ENCODE assay signal across 15 cellular contexts in the genomic region with DNA sequence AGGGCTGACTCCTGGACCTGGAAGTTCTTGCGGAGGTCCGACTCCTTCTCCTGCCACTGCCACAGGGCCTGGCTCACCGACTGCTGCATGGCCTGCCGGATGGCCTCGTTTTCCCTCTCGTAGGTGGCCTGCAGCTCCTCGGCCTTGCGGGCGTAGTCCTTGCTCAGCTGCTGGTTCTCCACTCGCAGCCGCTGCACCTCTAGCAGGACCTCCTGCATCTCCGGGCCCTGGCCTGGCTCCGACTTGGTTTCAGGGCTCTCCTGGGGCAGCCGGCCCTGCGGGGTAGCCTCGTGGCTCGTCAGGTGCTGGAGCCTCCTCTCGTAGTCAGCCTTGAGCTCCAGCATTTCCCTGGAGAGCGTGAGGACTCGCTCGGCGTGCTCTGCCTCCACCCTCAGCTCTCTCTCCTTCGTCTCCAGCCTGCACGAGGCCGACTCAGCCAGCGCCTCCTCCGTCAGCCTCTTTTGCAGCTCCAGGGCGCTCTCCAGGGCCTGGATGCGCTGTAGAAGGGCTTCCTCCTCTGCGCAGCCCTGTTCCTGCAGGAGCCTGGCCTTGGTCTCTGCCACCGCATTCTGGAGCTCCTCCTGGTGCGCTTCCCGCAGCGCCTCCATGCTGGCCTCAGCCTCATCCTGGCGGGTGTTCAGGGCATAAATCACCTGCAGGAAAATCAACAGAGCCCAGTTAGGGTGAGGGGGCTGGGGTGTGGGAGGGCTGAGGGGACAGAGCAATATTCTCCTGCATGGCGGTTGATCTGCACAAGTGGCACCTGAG.
"Had no signal": no experiment of that assay in that cellular context is flagged by ENCODE, and none has a peak within 500 bp of the region (broad histone marks: within the 10 kb centered on the region; RNA-seq: fewer than 3 reads in every experiment).

No MANE protein-coding gene starts in this region.

- DNase-seq: activated B cell treated with CpG ODN at 0.5 μM for 24 hours; activated CD4-positive, alpha-beta T cell treated with anti-CD3 and anti-CD28 coated beads for 48 hours; activated CD8-positive, alpha-beta memory T cell treated with anti-CD3 and anti-CD28 coated beads, Interleukin-2, amount 50 U/mL, for 4 hours; activated CD8-positive, alpha-beta T cell treated with anti-CD3 and anti-CD28 coated beads for 36 hours; activated naive CD4-positive, alpha-beta T cell treated with anti-CD3 and anti-CD28 coated beads for 36 hours; activated T-cell treated with anti-CD3 and anti-CD28 coated beads, Interleukin-2, amount 50 U/mL, for 4 hours; body of pancreas; caudate nucleus; effector memory CD8-positive, alpha-beta T cell; left cardiac atrium; lower lobe of right lung; stimulated activated CD4-positive, alpha-beta T cell treated with anti-CD3 and anti-CD28 coated beads, Interleukin-2, amount 100 ng/mL, for 24 hours; stimulated activated naive CD4-positive, alpha-beta T cell treated with Interleukin-2 at 50 U/mL for 16 hours; tibial artery had no signal

- ATAC-seq: activated CD8-positive, alpha-beta T cell treated with anti-CD3 and anti-CD28 coated beads for 36 hours; activated T-cell treated with anti-CD3 and anti-CD28 coated beads, Interleukin-2, amount 50 U/mL, for 4 hours; body of pancreas; effector memory CD8-positive, alpha-beta T cell; left cardiac atrium; lower lobe of right lung had no signal

- H3K9me3 ChIP-seq: body of pancreas, lower lobe of right lung, tibial artery, vagina had no signal

- H3K4me1 ChIP-seq: lower lobe of right lung, tibial artery, vagina had no signal

- H3K36me3 ChIP-seq: lower lobe of right lung, tibial artery, vagina had no signal

- H3K4me3 ChIP-seq: body of pancreas, lower lobe of right lung, tibial artery, vagina had no signal

- H3K27ac ChIP-seq: body of pancreas, lower lobe of right lung, tibial artery, vagina had no signal

- H3K27me3 ChIP-seq: body of pancreas, vagina had no signal
